In the genomic region with DNA sequence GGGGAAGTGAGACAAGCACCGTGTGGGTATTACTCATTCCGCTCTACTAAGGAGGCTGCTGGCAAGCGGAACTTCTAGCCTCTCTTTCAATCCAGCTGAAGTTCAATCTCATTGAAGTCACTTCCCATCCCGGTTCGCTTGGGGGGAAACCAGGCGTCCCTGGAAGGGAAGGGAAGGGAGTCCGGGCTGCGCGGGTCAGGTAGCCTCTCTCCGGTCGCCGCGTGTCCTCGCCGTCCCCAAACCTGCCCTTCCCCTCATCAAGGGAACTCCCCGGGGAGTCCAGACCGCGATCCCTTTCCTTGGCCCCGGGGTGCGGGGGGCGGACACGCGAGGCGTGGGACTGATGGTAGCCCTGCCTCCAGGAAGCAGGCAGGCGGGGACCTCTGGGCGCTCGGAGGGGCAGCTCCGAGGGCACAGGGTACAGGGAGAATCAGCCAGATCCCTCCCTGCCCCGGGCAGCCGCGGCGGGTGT, we compare ENCODE assay signal across 8 cellular contexts. TPM values are rescaled to one million over a fixed set of nuclear protein-coding genes. Genes with fewer than 3 reads are reported as not detected.
DNase-seq lines count a peak whose midpoint lies in the region; ATAC-seq and TF ChIP-seq lines count a peak whose summit lies in the region.

No MANE protein-coding gene starts in this region.

- POLR2A ChIA-PET in T-cell (lab: Charles Lee): no interaction called here

- peak; percentile 35 to 70 for TF ChIP-seq POLR2A in gastrocnemius medialis (IDR thresholded peaks at IDR 0.05)

- in situ Hi-C loops in astrocyte of the cerebellum (cut with HindIII; ENCODE audit: low sequenced_read_pairs): no loop called here
- in situ Hi-C loops in gastrocnemius medialis (cut with MboI; ENCODE audit: low sequenced_read_pairs in 4 of 4): loop anchor here (10.0 to 25.0 kb wide), 4 partner anchors 281 to 534 kb away; partner anchors contain the start of gene ZNF438 (in 1 of the 4)

- H3K27me3 Mint-ChIP-seq in T-cell: no peaks in the 10 kb centered on the region

- peak overlapping the region; percentile 94 to 99 for H3K27ac Mint-ChIP-seq in T-cell

- no peaks in the 10 kb centered on the region for H3K36me3 Mint-ChIP-seq in T-cell

- H3K27me3 ChIP-seq in gastrocnemius medialis: no peaks in the 10 kb centered on the region

- H3K36me3 ChIP-seq in gastrocnemius medialis: no peaks in the 10 kb centered on the region

- peaks cover 23 to 44% of the 10 kb centered on the region in 2 donors for H3K4me1 ChIP-seq in gastrocnemius medialis

- no peaks in the 10 kb centered on the region for H3K9me3 Mint-ChIP-seq in T-cell

- H3K4me3 ChIP-seq in astrocyte of the cerebellum (ENCODE audit: low read depth, low read length) (peak overlapping the region; percentile 95), gastrocnemius medialis (peak overlapping the region; percentile 91 to 96 (median 94))

- peak overlapping the region; percentile 97 to 99 (median 98) for H3K27ac ChIP-seq in gastrocnemius medialis

- TF ChIP-seq CTCF in GM20000 (IDR thresholded peaks at IDR 0.05; ENCODE audit: extremely low read depth, missing control alignments): no peak
- TF ChIP-seq CTCF in astrocyte of the cerebellum (IDR thresholded peaks at IDR 0.05; ENCODE audit: low read depth, low read length, missing control alignments): no peak
- TF ChIP-seq CTCF in gastrocnemius medialis (IDR thresholded peaks at IDR 0.05 in 4 of 5, conservative IDR thresholded peaks at IDR 0.05 in 1 of 5): no peak

- H3K4me1 Mint-ChIP-seq in T-cell: peaks cover 33 to 52% (median 34%) of the 10 kb centered on the region in 3 donors

- DNase-seq in DMS53 treated with DMSO at 0.1 percent for 48 hours (lab: John Stamatoyannopoulos, UW; ENCODE audit: unreplicated experiment) (peak; percentile 66), GM20000 (ENCODE audit: low spot score) (peak; percentile 88), HPDE6-E6E7 (ENCODE audit: extremely low spot score) (peak; percentile 40), T-cell (peak in 26 of 34 experiments; percentile 34 to 73 (median 62)), astrocyte of the cerebellum (ENCODE audit: low read depth) (peak; percentile 60), hypothalamus (lab: John Stamatoyannopoulos, UW) (peak in 33 of 51 donors; percentile 4 to 70 (median 37)), gastrocnemius medialis (peak; percentile 72 to 78), OCI-M2 (lab: John Stamatoyannopoulos, UW; ENCODE audit: unreplicated experiment) (no peak)

- no peaks in the 10 kb centered on the region for H3K9me3 ChIP-seq in gastrocnemius medialis

- CTCF ChIA-PET in T-cell (lab: Charles Lee): no interaction called here

- intact Hi-C loops in gastrocnemius medialis (cut with DNase I; ENCODE audit: low total_unique reads): loop anchor here (2.0 to 5.0 kb wide), 6 partner anchors 114 to 489 kb away; no protein-coding TSS in a partner anchor

- peak overlapping the region; percentile 91 to 100 (median 97) for H3K4me3 Mint-ChIP-seq in T-cell

- peak; percentile 50 to 67 (median 60) for ATAC-seq in T-cell (replicated peaks in 1 of 4)
- ATAC-seq in gastrocnemius medialis: peak; percentile 41 to 56

RNA-seq across cellular contexts. Expression of gene ZEB1, which starts 0.6 kb away (rescaled TPM):
- total RNA-seq in T-cell (100 to 1,000 TPM in 1 of 5 donors, 10 to 100 TPM in 4; 39.9 to 125 (median 48.4) TPM), gastrocnemius medialis (100 to 1,000 TPM in 3 of 4 donors, 10 to 100 TPM in 1; 67.4 to 175 (median 137) TPM)
